18 cellular contexts compared by ENCODE assay signal in the genomic region with DNA sequence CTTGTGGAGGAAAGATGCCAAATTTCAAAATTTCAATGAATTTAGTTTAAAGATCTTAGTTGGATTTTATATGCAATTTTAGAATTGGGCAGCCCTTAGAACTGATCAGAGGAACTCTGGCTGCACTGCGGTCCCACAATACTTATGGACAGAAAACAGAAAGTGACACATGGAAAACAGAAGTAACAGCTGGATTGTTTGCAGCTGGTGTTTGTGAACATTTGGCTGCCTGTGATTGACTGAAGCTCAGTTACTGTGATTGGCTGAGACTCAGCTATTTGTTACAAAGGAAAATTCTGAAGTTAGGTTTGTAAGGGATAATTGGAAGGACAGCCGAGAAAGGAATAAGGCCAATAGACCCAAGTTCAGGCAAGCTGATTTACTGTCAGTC. TPM values are rescaled to one million over a fixed set of nuclear protein-coding genes. Genes with fewer than 3 reads are reported as not detected.
"Had no signal": no experiment of that assay in that cellular context is flagged by ENCODE, and none has a peak within 500 bp of the region (broad histone marks: within the 10 kb centered on the region; RNA-seq: fewer than 3 reads in every experiment).

No MANE protein-coding gene starts in this region.

- DNase-seq: activated CD4-positive, alpha-beta T cell treated with anti-CD3 and anti-CD28 coated beads, Interleukin-2, amount 10 ng/mL, durations not matched to agents 7 days and 5 days; activated CD4-positive, CD25-positive, alpha-beta regulatory T cell; activated CD8-positive, alpha-beta memory T cell treated with anti-CD3 and anti-CD28 coated beads for 24 hours; dermis blood vessel endothelial cell; effector memory CD8-positive, alpha-beta T cell; stimulated activated CD4-positive, alpha-beta T cell treated with anti-CD3 and anti-CD28 coated beads, Interleukin-15, amount 100 ng/mL, for 24 hours; stimulated activated CD4-positive, alpha-beta T cell treated with anti-CD3 and anti-CD28 coated beads, Interleukin-4, amount 100 ng/mL, for 1 hour; stimulated activated naive B cell treated with anti-CD40 and anti-IgM and Interleukin-4, amounts not matched to agents 10 μg/mL and 1 μg/mL and 100 μg/mL, for 72 hours; uterus had no signal

- H3K27ac Mint-ChIP-seq: activated CD4-positive, alpha-beta T cell treated with anti-CD3 and anti-CD28 coated beads, Interleukin-2, amount 10 ng/mL, durations not matched to agents 7 days and 5 days; effector memory CD8-positive, alpha-beta T cell; stimulated activated naive B cell treated with anti-CD40 and anti-IgM and Interleukin-4, amounts not matched to agents 10 μg/mL and 1 μg/mL and 100 μg/mL, for 72 hours had no signal

- H3K4me3 ChIP-seq: hepatocyte, skin epidermis, tibial nerve, uterus had no signal

- H2AFZ ChIP-seq: hepatocyte, parathyroid adenoma had no signal

- ATAC-seq: effector memory CD8-positive, alpha-beta T cell; stimulated activated naive B cell treated with anti-CD40 and anti-IgM and Interleukin-4, amounts not matched to agents 10 μg/mL and 1 μg/mL and 100 μg/mL, for 72 hours had no signal

- H3K27ac ChIP-seq: hepatocyte, parathyroid adenoma, skin epidermis, tibial nerve, uterus had no signal

- H3K4me3 Mint-ChIP-seq: activated CD4-positive, alpha-beta T cell treated with anti-CD3 and anti-CD28 coated beads, Interleukin-2, amount 10 ng/mL, durations not matched to agents 7 days and 5 days; effector memory CD8-positive, alpha-beta T cell; stimulated activated naive B cell treated with anti-CD40 and anti-IgM and Interleukin-4, amounts not matched to agents 10 μg/mL and 1 μg/mL and 100 μg/mL, for 72 hours had no signal

- H3K4me2 ChIP-seq: hepatocyte had no signal

- H3K79me2 ChIP-seq: hepatocyte, parathyroid adenoma had no signal

- H3K4me1 ChIP-seq: uterus had no signal

- H3K36me3 ChIP-seq: tibial nerve, uterus had no signal

- H3K4me1 Mint-ChIP-seq: stimulated activated naive B cell treated with anti-CD40 and anti-IgM and Interleukin-4, amounts not matched to agents 10 μg/mL and 1 μg/mL and 100 μg/mL, for 72 hours had no signal

- H3K9me3 Mint-ChIP-seq: effector memory CD8-positive, alpha-beta T cell; stimulated activated naive B cell treated with anti-CD40 and anti-IgM and Interleukin-4, amounts not matched to agents 10 μg/mL and 1 μg/mL and 100 μg/mL, for 72 hours had no signal

- H3K9me3 ChIP-seq: tibial nerve, uterus had no signal

- H3K27me3 ChIP-seq: uterus had no signal

- H3K36me3 Mint-ChIP-seq: stimulated activated naive B cell treated with anti-CD40 and anti-IgM and Interleukin-4, amounts not matched to agents 10 μg/mL and 1 μg/mL and 100 μg/mL, for 72 hours had no signal

RNA-seq across cellular contexts. Expression of a gene that starts 10.0 kb away (rescaled TPM):
- total RNA-seq: activated CD4-positive, alpha-beta T cell treated with anti-CD3 and anti-CD28 coated beads, Interleukin-2, amount 10 ng/mL, durations not matched to agents 7 days and 5 days; dermis blood vessel endothelial cell; hepatocyte; mesenteric fat pad; tibial nerve had no signal
- polyA plus RNA-seq: liver had no signal

RNA-seq across cellular contexts. Expression of a gene that starts 26.9 kb away (rescaled TPM):
- total RNA-seq: activated CD4-positive, alpha-beta T cell treated with anti-CD3 and anti-CD28 coated beads, Interleukin-2, amount 10 ng/mL, durations not matched to agents 7 days and 5 days; dermis blood vessel endothelial cell; hepatocyte; kidney; liver; mesenteric fat pad; tibial nerve; uterus had no signal
- polyA plus RNA-seq: hepatocyte, liver had no signal

RNA-seq across cellular contexts. Expression of a gene that starts 56.8 kb away (rescaled TPM):
- total RNA-seq: activated CD4-positive, alpha-beta T cell treated with anti-CD3 and anti-CD28 coated beads, Interleukin-2, amount 10 ng/mL, durations not matched to agents 7 days and 5 days; chondrocyte; dermis blood vessel endothelial cell; hepatocyte; kidney; liver; mesenteric fat pad; tibial nerve had no signal
- polyA plus RNA-seq: adipose tissue, hepatocyte, liver had no signal
